In the genomic region with DNA sequence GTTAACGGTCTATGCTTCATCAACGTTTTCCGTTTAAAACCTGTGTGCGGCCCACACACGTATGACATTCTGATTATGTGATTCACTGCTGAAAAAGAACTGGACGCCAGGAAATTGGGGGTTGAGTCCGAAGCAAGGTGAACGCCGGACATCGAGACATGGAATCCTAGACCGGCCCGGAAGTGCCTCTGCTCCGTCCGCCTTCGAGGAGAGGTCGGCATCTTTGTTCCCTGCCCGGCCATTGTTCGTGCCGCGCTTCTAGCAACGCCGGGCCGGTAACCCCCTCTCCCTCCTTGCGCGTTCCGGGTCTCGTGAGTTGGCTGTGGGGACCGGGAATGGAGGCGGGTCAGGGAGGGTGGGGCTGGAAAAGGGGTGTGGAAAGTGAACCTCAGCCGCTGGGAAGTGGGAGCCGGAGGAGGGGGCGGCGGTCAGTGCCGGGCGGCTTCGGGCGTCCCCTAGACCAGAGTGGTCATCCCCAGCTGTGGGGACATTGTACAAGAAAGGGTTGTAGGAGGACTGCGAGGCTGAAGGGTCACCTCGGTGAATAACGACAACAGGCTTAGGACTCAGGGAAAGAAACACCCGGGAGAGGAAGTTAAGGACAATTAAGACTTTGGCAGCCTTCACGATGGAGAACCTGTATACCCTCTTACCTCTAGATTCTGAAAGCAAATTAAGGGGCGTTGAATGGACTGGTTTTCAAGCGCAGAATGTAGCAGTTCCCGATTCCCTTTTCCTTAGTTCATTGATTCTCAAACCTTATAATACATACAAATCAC, we compare ENCODE assay signal across 8 cellular contexts. TPM values are rescaled to one million over a fixed set of nuclear protein-coding genes. Genes with fewer than 3 reads are reported as not detected.
A peak's percentile ranks its signal among the peaks of the same experiment; 100 is the strongest.
DNase-seq lines count a peak whose midpoint lies in the region; ATAC-seq and TF ChIP-seq lines count a peak whose summit lies in the region.

A gene (plus strand): TSS at position 220 of the 779 bp plus-strand sequence. CDS start 1,810 bp downstream, outside the sequence.

- 0% methylated on average over 14 of the region's 45 CpGs; no CpG with 5 or more reads in 1 of the 2 experiments for WGBS in IMR-90 (ENCODE audit: extremely low coverage in 2 of 2, insufficient read length in 1 of 2), 2 experiments
- WGBS in adrenal gland, 4 donors = 0% methylated on average over 37 to 45 of the region's 45 CpGs

- H3K18ac ChIP-seq in IMR-90 (ENCODE audit: low read depth, low read length) = peak within 1 kb of the TSS; percentile 42; the same call in 1 of the 2 replicates

- H3K36me3 ChIP-seq in IMR-90 (ENCODE audit: control insufficient read depth, insufficient read depth, low read length) (peaks cover 16% of the 10 kb centered on the region), OCI-LY7 (ENCODE audit: insufficient read depth, low read length) (0 out of 2 replicates have a peak, but pooled peaks cover 4% of the 10 kb centered on the region), adrenal gland (replicated peaks in 1 of 2) (peaks cover 0 to 28% of the 10 kb centered on the region in 2 donors), cardiac muscle cell (peaks cover 22% of the 10 kb centered on the region)

- H3K56ac ChIP-seq in IMR-90 (ENCODE audit: extremely low read depth, insufficient read depth, low read length) = peak within 1 kb of the TSS; percentile 92

- no peak for TF ChIP-seq CTCF in IMR-90 (conservative IDR thresholded peaks at IDR 0.05; ENCODE audit: low read depth, low read length)
- no peak for TF ChIP-seq CTCF in OCI-LY7 (conservative IDR thresholded peaks at IDR 0.05; ENCODE audit: low read length)
- TF ChIP-seq CTCF in adrenal gland (IDR thresholded peaks at IDR 0.05) = no peak
- no peak for TF ChIP-seq CTCF in cardiac muscle cell (IDR thresholded peaks at IDR 0.05; ENCODE audit: low read depth, low read length)
- no peak for TF ChIP-seq CTCF in omental fat pad (IDR thresholded peaks at IDR 0.05)

- H2BK120ac ChIP-seq in IMR-90 (ENCODE audit: low read depth, low read length) = peak within 1 kb of the TSS; percentile 80

- no peaks in the 10 kb centered on the region for H3K79me2 ChIP-seq in OCI-LY7 (ENCODE audit: insufficient read depth, low read depth, low read length)

- TSS peak; percentile 32 for BruUV-seq in IMR-90 (replicated peaks; lab: Mats Ljungman, UMichigan)
- BruUV-seq in OCI-LY7 (replicated peaks; lab: Mats Ljungman, UMichigan) = TSS peak; percentile 66

- TF ChIP-seq POLR2A in IMR-90 (IDR thresholded peaks at IDR 0.05; ENCODE audit: low read depth, low read length) = no peak
- TF ChIP-seq POLR2A in adrenal gland (IDR thresholded peaks at IDR 0.05) = peak in 1 of 2 donors; percentile 59

- dilution Hi-C loops in IMR-90 (cut with HindIII; ENCODE audit: low sequenced_read_pairs, unreplicated experiment) = no loop called here

- H3K9ac ChIP-seq in IMR-90 (ENCODE audit: low read depth, low read length) = peak within 1 kb of the TSS; percentile 82

- H3K9me2 ChIP-seq in OCI-LY7 (ENCODE audit: insufficient read depth, low read length) = no peaks in the 10 kb centered on the region

- CTCF ChIA-PET in IMR-90 (lab: Yijun Ruan, JAX) (no interaction called here), OCI-LY7 (lab: Charles Lee; ENCODE audit: unreplicated experiment) (no interaction called here)

- H2AFZ ChIP-seq in IMR-90 (replicated peaks; ENCODE audit: low read length, poor library complexity) = peak within 1 kb of the TSS; percentile 86
- peak within 1 kb of the TSS; percentile 82 for H2AFZ ChIP-seq in OCI-LY7 (ENCODE audit: low read length)

- DNase-seq in ELR (ENCODE audit: low read depth) = peak; percentile 96
- DNase-seq in IMR-90 = peak; percentile 89
- peak; percentile 76 for DNase-seq in OCI-LY7 (ENCODE audit: low spot score)
- DNase-seq in adrenal gland = peak; percentile 79 to 94 (median 91)
- peak; percentile 92 to 93 for DNase-seq in cardiac muscle cell (ENCODE audit: low read depth in 1 of 2, low spot score in 1 of 2)
- DNase-seq in omental fat pad (ENCODE audit: low spot score) = peak; percentile 46

- H3K27me3 ChIP-seq in IMR-90 (ENCODE audit: control insufficient read depth, insufficient read depth, low read length) = no peaks in the 10 kb centered on the region
- H3K27me3 ChIP-seq in adrenal gland = peaks cover 6% of the 10 kb centered on the region
- peaks cover 36% of the 10 kb centered on the region for H3K27me3 ChIP-seq in cardiac muscle cell

- peak within 1 kb of the TSS; percentile 67; the same call in 2 of the 3 replicates for H2BK15ac ChIP-seq in IMR-90 (ENCODE audit: low read depth, low read length)

- peak within 1 kb of the TSS; percentile 82 for H3K4me3 ChIP-seq in IMR-90 (ENCODE audit: insufficient read depth, low read depth, low read length)
- peak within 1 kb of the TSS; percentile 83 for H3K4me3 ChIP-seq in OCI-LY7 (ENCODE audit: low read depth, low read length, poor library complexity, severe bottlenecking)
- peak within 1 kb of the TSS; percentile 42 to 91 (median 62) for H3K4me3 ChIP-seq in adrenal gland
- peak within 1 kb of the TSS; percentile 42 for H3K4me3 ChIP-seq in cardiac muscle cell

- H3K4me1 ChIP-seq in IMR-90 (ENCODE audit: control insufficient read depth, insufficient read depth, low read length) = no peaks in the 10 kb centered on the region
- peaks cover 5% of the 10 kb centered on the region for H3K4me1 ChIP-seq in OCI-LY7 (ENCODE audit: insufficient read depth, low read length, poor library complexity, severe bottlenecking)
- H3K4me1 ChIP-seq in adrenal gland (replicated peaks in 1 of 2) = peaks cover 7 to 15% of the 10 kb centered on the region in 2 donors
- H3K4me1 ChIP-seq in cardiac muscle cell (ENCODE audit: low read depth) = peaks cover 7% of the 10 kb centered on the region

- no peaks in the 10 kb centered on the region; the same call in 1 of the 2 replicates for H3K9me1 ChIP-seq in IMR-90 (ENCODE audit: insufficient read depth, low read length)

- peak within 1 kb of the TSS; percentile 97 for H2AK9ac ChIP-seq in IMR-90 (replicated peaks; ENCODE audit: low read depth, low read length, poor library complexity)

- POLR2A ChIA-PET in IMR-90 (lab: Charles Lee; ENCODE audit: unreplicated experiment) (no interaction called here), OCI-LY7 (lab: Charles Lee) (no interaction called here)

- H2BK20ac ChIP-seq in IMR-90 (ENCODE audit: low read depth, low read length) = peak within 1 kb of the TSS; percentile 49

- H4K20me1 ChIP-seq in IMR-90 (ENCODE audit: insufficient read depth, low read length) = no peaks in the 10 kb centered on the region
- H4K20me1 ChIP-seq in OCI-LY7 (ENCODE audit: insufficient read depth, low read length) = no peaks in the 10 kb centered on the region

- peak within 1 kb of the TSS; percentile 70 for H2AK5ac ChIP-seq in IMR-90 (ENCODE audit: low read depth, low read length)

- peak within 1 kb of the TSS; percentile 95 for H3K4me2 ChIP-seq in IMR-90 (ENCODE audit: low read depth, low read length)
- peak within 1 kb of the TSS; percentile 72 for H3K4me2 ChIP-seq in OCI-LY7 (ENCODE audit: low read length)

- intact Hi-C loops in IMR-90 (cut with micrococcal nuclease) = loop anchor here (1.0 to 5.0 kb wide), 4 partner anchors 27 to 1407 kb away; a partner anchor contains a TSS
- intact Hi-C loops in OCI-LY7 (cut with micrococcal nuclease; ENCODE audit: unreplicated experiment) = no loop called here
- intact Hi-C loops in adrenal gland (cut with DNase I) = no loop called here

- in situ Hi-C loops in IMR-90 (cut with MboI; ENCODE audit: low sequenced_read_pairs) = no loop called here

- H4K8ac ChIP-seq in IMR-90 (ENCODE audit: low read depth in 2 of 2, low read length in 2 of 2) = peak within 1 kb of the TSS; percentile 95 to 97

- H3K27ac ChIP-seq in IMR-90 (ENCODE audit: insufficient read depth, low read length) (peak within 1 kb of the TSS; percentile 61), OCI-LY7 (ENCODE audit: low read depth, low read length, poor library complexity, severe bottlenecking) (no peak within 1 kb of the TSS), adrenal gland (peak within 1 kb of the TSS in 4 of 5 donors; percentile 48 to 82 (median 72)), cardiac muscle cell (peak within 1 kb of the TSS; percentile 88)

- peak within 1 kb of the TSS; percentile 92 for H3K23ac ChIP-seq in IMR-90 (ENCODE audit: low read depth, low read length)

- ATAC-seq in GM21576 (IDR thresholded peaks at IDR 0.05; ENCODE audit: unreplicated experiment) (peak; percentile 89), IMR-90 (ENCODE audit: low read depth) (peak; percentile 93), omental fat pad (ENCODE audit: low FRiP score) (peak; percentile 99), HG03469 (IDR thresholded peaks at IDR 0.05; ENCODE audit: unreplicated experiment) (no peak)

- peak within 1 kb of the TSS; percentile 62 for H2BK5ac ChIP-seq in IMR-90 (ENCODE audit: low read depth, low read length, poor library complexity, severe bottlenecking)

- H3K79me1 ChIP-seq in IMR-90 (ENCODE audit: low read depth in 1 of 2, low read length in 2 of 2) = peaks cover 19 to 35% of the 10 kb centered on the region in 2 experiments

- peak within 1 kb of the TSS; percentile 93 for H3K4ac ChIP-seq in IMR-90 (ENCODE audit: low read depth, low read length)

- no peaks in the 10 kb centered on the region for H3K9me3 ChIP-seq in IMR-90 (ENCODE audit: control insufficient read depth, insufficient read depth, low read length)
- H3K9me3 ChIP-seq in OCI-LY7 (ENCODE audit: low read length) = no peaks in the 10 kb centered on the region
- no peaks in the 10 kb centered on the region for H3K9me3 ChIP-seq in adrenal gland (replicated peaks in 1 of 3)
- no peaks in the 10 kb centered on the region for H3K9me3 ChIP-seq in cardiac muscle cell (ENCODE audit: low read depth)

- 0 out of 2 replicates have a peak, but pooled peaks have one; percentile 10 for TF ChIP-seq RAD21 in IMR-90 (IDR thresholded peaks at IDR 0.05; ENCODE audit: low read length)

- peak within 1 kb of the TSS; percentile 85 for H4K5ac ChIP-seq in IMR-90 (ENCODE audit: low read depth, low read length)

- peak within 1 kb of the TSS; percentile 84 for H4K91ac ChIP-seq in IMR-90 (ENCODE audit: insufficient read depth, low read depth, low read length)

- peak within 1 kb of the TSS; percentile 96 for H3K14ac ChIP-seq in IMR-90 (replicated peaks; ENCODE audit: low read depth, low read length)

RNA-seq across cellular contexts. Expression of the gene that starts here (rescaled TPM):
- total RNA-seq in IMR-90 (2012; rRNA removed) = 16.9 and 17.7 TPM in 2 replicates
- 11.5 and 13.7 TPM in 2 replicates for polyA plus RNA-seq in IMR-90 (2012; rRNA removed)
- 3.5 and 5.9 TPM in 2 replicates for polyA plus RNA-seq in IMR-90 (2012; cell fraction: cytosol; rRNA removed)
- 6.1 and 28.1 TPM in 2 replicates for polyA plus RNA-seq in IMR-90 (2012; cell fraction: nucleus; rRNA removed; ENCODE audit: low replicate concordance)
- total RNA-seq in OCI-LY7 (2014; rRNA removed; shearing (Covaris generic)) = 7.3 and 9.0 TPM in 2 replicates
- 3.1 and 7.0 TPM in 2 replicates for total RNA-seq in OCI-LY7 (2022)
- total RNA-seq in adrenal gland = 10 to 100 TPM in 3 of 8 donors, 1 to 10 TPM in 5; 1.8 to 16.8 (median 9.3) TPM
- polyA plus RNA-seq in adrenal gland = 10 to 100 TPM; 11.2 to 29.1 (median 19.1) TPM
- total RNA-seq in cardiac muscle cell = 18.6 and 21.8 TPM in 2 replicates
- 14.4 and 15.4 TPM in 2 replicates for polyA plus RNA-seq in cardiac muscle cell
- total RNA-seq in omental fat pad = 10 to 100 TPM in 3 of 4 donors, 1 to 10 TPM in 1; 6.3 to 16.6 (median 12.2) TPM

Comparison
In these comparisons a context has a peak if more than half of its experiments do, and no peak if none do; other contexts are left out.
1. DNase-seq: peak in every context shown above with its lines; median percentile 96 in ELR; 92 in cardiac muscle cell; 91 in adrenal gland; 89 in IMR-90; 76 in OCI-LY7; 46 in omental fat pad.